Comparison of ENCODE assay signal across 16 cellular contexts in the genomic region with DNA sequence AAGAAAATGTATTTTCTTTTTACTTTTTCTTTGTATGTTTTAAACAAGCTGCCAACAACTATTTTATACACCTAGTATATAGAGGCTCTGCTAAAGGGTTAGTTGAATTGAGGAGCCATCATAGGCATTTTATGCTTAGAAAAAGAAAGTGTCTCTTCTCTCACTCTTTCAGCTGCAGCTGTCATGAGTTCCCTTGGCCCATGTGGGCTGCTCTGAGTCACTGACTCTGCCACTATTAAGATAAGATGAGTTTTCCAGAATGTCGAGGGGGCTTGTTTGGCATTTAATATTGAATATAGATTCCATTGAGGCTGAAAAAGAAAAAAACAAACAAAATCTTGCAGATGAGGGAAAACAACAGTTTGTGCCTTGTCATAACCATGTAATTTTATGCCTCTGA.
"Had no signal": no experiment of that assay in that cellular context is flagged by ENCODE, and none has a peak within 500 bp of the region (broad histone marks: within the 10 kb centered on the region; RNA-seq: fewer than 3 reads in every experiment).

No MANE protein-coding gene starts in this region.

- H3K4me2 ChIP-seq: hepatocyte had no signal

- H2AFZ ChIP-seq: hepatocyte had no signal

- ATAC-seq: activated CD8-positive, alpha-beta memory T cell treated with anti-CD3 and anti-CD28 coated beads, Interleukin-2, amount 10 ng/mL, durations not matched to agents 7 days and 5 days; activated naive CD4-positive, alpha-beta T cell treated with anti-CD3 and anti-CD28 coated beads, Interleukin-2, amount 50 U/mL, for 72 hours; naive thymus-derived CD4-positive, alpha-beta T cell; T-helper 17 cell had no signal

- H3K27ac ChIP-seq: hepatocyte, neutrophil had no signal

- H3K79me2 ChIP-seq: hepatocyte had no signal

- H3K27me3 ChIP-seq: hepatocyte, neutrophil had no signal

- H3K36me3 ChIP-seq: neutrophil had no signal

- H3K9me3 ChIP-seq: neutrophil had no signal

- H3K4me3 ChIP-seq: hepatocyte, lung had no signal

- DNase-seq: activated CD4-positive, alpha-beta T cell treated with anti-CD3 and anti-CD28 coated beads, Interleukin-2, amount 50 U/mL, for 4 hours; activated CD4-positive, CD25-positive, alpha-beta regulatory T cell treated with anti-CD3 and anti-CD28 coated beads, Interleukin-2, amount 50 U/mL, for 72 hours; activated CD8-positive, alpha-beta memory T cell treated with anti-CD3 and anti-CD28 coated beads, Interleukin-2, amount 10 ng/mL, durations not matched to agents 7 days and 5 days; activated effector memory CD4-positive, alpha-beta T cell treated with anti-CD3 and anti-CD28 coated beads, Interleukin-2, amount 50 U/mL, for 16 hours; activated T-cell treated with anti-CD3 and anti-CD28 coated beads, Interleukin-2, amount 50 U/mL, for 24 hours; amygdala; cerebellar nuclear complex; dermis blood vessel endothelial cell; naive thymus-derived CD4-positive, alpha-beta T cell; stimulated activated CD4-positive, alpha-beta T cell treated with anti-CD3 and anti-CD28 coated beads, Interleukin-2, amount 100 ng/mL, for 48 hours; stimulated activated naive CD4-positive, alpha-beta T cell treated with Interleukin-2 at 50 U/mL for 16 hours; T-helper 17 cell had no signal
